11 cellular contexts compared by ENCODE assay signal in the genomic region with DNA sequence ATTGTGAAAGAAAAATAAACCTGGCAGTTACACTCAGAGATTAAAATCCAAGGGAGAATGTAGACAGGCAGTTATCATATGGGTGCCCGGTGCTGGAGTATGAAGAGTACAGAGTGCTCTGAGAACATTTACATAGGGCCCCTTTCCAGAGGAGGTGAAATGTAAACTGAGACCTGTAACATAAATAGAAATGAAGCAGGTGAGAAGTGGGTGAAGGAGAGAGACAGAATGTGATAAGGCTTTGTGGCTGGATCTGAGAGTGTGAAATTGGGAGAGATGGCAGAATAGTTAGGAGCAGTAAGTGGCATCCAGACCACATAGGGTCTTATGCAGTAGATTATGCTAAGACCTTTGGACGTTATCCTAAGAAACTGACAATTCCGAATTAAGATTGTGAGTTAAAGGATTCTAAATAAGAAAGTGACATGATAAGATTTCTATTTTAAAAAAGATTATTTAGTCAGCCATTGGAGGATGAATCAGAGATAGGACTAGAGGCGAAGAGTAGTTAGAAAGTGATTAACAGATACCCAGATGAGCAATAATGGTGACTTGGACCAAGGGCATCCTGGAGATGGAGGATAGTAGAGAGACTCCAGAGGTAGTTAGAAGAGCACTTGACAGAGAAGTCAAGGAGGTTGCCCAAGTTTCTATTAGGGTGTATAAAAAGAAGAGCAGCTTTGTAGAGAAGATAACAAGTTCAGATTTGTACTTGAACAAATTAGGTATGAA. TPM values are rescaled to one million over a fixed set of nuclear protein-coding genes. Genes with fewer than 3 reads are reported as not detected.
A peak's percentile ranks its signal among the peaks of the same experiment; 100 is the strongest.
DNase-seq lines count a peak whose midpoint lies in the region; ATAC-seq, FAIRE-seq and TF ChIP-seq lines count a peak whose summit lies in the region.
"Had no signal": no experiment of that assay in that cellular context is flagged by ENCODE, and none has a peak within 500 bp of the region (broad histone marks: within the 10 kb centered on the region; RNA-seq: fewer than 3 reads in every experiment).

No MANE protein-coding gene starts in this region.

- H3K27me3 ChIP-seq in bronchial epithelial cell (ENCODE audit: control insufficient read depth, insufficient read depth, low read length) (peaks cover 2% of the 10 kb centered on the region), smooth muscle cell (ENCODE audit: low read depth) (no peaks in the 10 kb centered on the region)

- 74% methylated on average over 4 of the region's 4 CpGs for WGBS in smooth muscle cell (ENCODE audit: low lambda C conversion rate)

- H3K9me3 ChIP-seq in smooth muscle cell (replicated peaks; ENCODE audit: low read depth), result no peaks in the 10 kb centered on the region

- no peaks in the 10 kb centered on the region for H3F3A ChIP-seq in smooth muscle cell (ENCODE audit: low read depth)

- ATAC-seq in HG03439 (IDR thresholded peaks at IDR 0.05; ENCODE audit: unreplicated experiment) (peak; percentile 38), GM19455 (IDR thresholded peaks at IDR 0.05; ENCODE audit: unreplicated experiment) (no peak)

- H2AFZ ChIP-seq in smooth muscle cell (ENCODE audit: low read depth), result no peak overlapping the region

- no peak overlapping the region for H3K4me3 ChIP-seq in bronchial epithelial cell (ENCODE audit: low read depth, low read length)
- no peak overlapping the region for H3K4me3 ChIP-seq in smooth muscle cell

- DNase-seq in NOMO-1 treated with DMSO at 0.1 percent for 48 hours (lab: John Stamatoyannopoulos, UW; ENCODE audit: unreplicated experiment) (peak; percentile 32), NOMO-1 treated with dmso at 0.1 percent for 144 hours (lab: John Stamatoyannopoulos, UW; ENCODE audit: unreplicated experiment) (no peak), bronchial epithelial cell (ENCODE audit: low read depth) (peak; percentile 61), smooth muscle cell (lab: John Stamatoyannopoulos, UW; ENCODE audit: unreplicated experiment) (no peak), GM20000 (ENCODE audit: low spot score) (no peak), medulla oblongata (ENCODE audit: extremely low spot score) (no peak)
- DNase-seq: activated T-cell treated with anti-CD3 and anti-CD28 coated beads, Interleukin-2, amount 50 U/mL, for 1 hour; head of caudate nucleus had no signal

- H3K9ac ChIP-seq in smooth muscle cell (ENCODE audit: low read depth), result no peak overlapping the region

- no peak for TF ChIP-seq CTCF in bronchial epithelial cell (IDR thresholded peaks at IDR 0.05; ENCODE audit: insufficient read depth, low read length, severe bottlenecking)
- TF ChIP-seq CTCF in smooth muscle cell (IDR thresholded peaks at IDR 0.05; ENCODE audit: borderline replicate concordance, insufficient read depth, poor library complexity, severe bottlenecking), result no peak
- TF ChIP-seq CTCF in GM20000 (IDR thresholded peaks at IDR 0.05; ENCODE audit: extremely low read depth, missing control alignments), result no peak

- H3K4me2 ChIP-seq in smooth muscle cell, result peak overlapping the region; percentile 19

- H3K36me3 ChIP-seq in bronchial epithelial cell (ENCODE audit: control insufficient read depth, insufficient read depth, low read length) (no peaks in the 10 kb centered on the region), smooth muscle cell (ENCODE audit: low read depth) (no peaks in the 10 kb centered on the region)

- no peaks in the 10 kb centered on the region for H3K4me1 ChIP-seq in smooth muscle cell (ENCODE audit: low read depth)

- FAIRE-seq in bronchial epithelial cell (lab: Jason Lieb, UNC), result no peak
- FAIRE-seq: G401.6 had no signal

- peak overlapping the region; percentile 28 for H3K27ac ChIP-seq in smooth muscle cell (ENCODE audit: low read depth)

- no peaks in the 10 kb centered on the region for H3K79me2 ChIP-seq in smooth muscle cell (ENCODE audit: low read depth)

- no peaks in the 10 kb centered on the region for H4K20me1 ChIP-seq in smooth muscle cell (ENCODE audit: low read depth)

RNA-seq across cellular contexts. Expression of gene DNAH11, which starts 36.7 kb away (rescaled TPM):
- 2.6 and 4.1 TPM in 2 replicates for total RNA-seq in bronchial epithelial cell
- 0.22 and 2.0 TPM in 2 replicates for total RNA-seq in smooth muscle cell
- polyA plus RNA-seq in smooth muscle cell, result 0.33 and 0.63 TPM in 2 replicates

Comparison
In these comparisons a context has a peak if more than half of its experiments do, and no peak if none do; other contexts are left out.
1. DNase-seq: peak in NOMO-1 treated with DMSO at 0.1 percent for 48 hours (single experiment) and bronchial epithelial cell (single experiment); none in NOMO-1 treated with dmso at 0.1 percent for 144 hours (single experiment), smooth muscle cell (single experiment), GM20000 (single experiment) and medulla oblongata (single experiment).